Comparison of ENCODE assay signal across 8 cellular contexts in genomic region chr14:51651388-51652167, GRCh38. TPM values are rescaled to one million over a fixed set of nuclear protein-coding genes. Genes with fewer than 3 reads are reported as not detected.
DNase-seq lines count a peak whose midpoint lies in the region; ATAC-seq and TF ChIP-seq lines count a peak whose summit lies in the region.

TSS of gene FRMD6 (plus strand) at chr14:51651910. CDS start at chr14:51689837, 37,927 bp downstream.

- H3K9ac ChIP-seq in colonic mucosa (ENCODE audit: low read depth in 2 of 2, low read length in 2 of 2) = peak within 1 kb of the TSS; percentile 81 to 96

- CTCF ChIA-PET in AG04449 (lab: Yijun Ruan, JAX) = interaction anchor here (0.6 to 3.7 kb wide), 27 partner anchors 12 to 368 kb away, joined by 3 to 28 read pairs (median 4); no protein-coding TSS in a partner anchor

- POLR2A ChIA-PET in AG04449 (lab: Yijun Ruan, JAX) = interaction anchor here (0.6 to 3.2 kb wide), 22 partner anchors 8 to 368 kb away, joined by 3 to 14 read pairs (median 5); no protein-coding TSS in a partner anchor

- H3K27me3 ChIP-seq in colonic mucosa = peaks cover 8% of the 10 kb centered on the region

- ATAC-seq in GM18868 (IDR thresholded peaks at IDR 0.05; ENCODE audit: unreplicated experiment) = peak; percentile 77
- ATAC-seq in HG03108 (IDR thresholded peaks at IDR 0.05; ENCODE audit: unreplicated experiment) = peak; percentile 67

- peaks cover 4% of the 10 kb centered on the region for H3K4me1 ChIP-seq in colonic mucosa

- H3K4me3 ChIP-seq in AG04449 (ENCODE audit: low read depth, low read length) (peak within 1 kb of the TSS; percentile 83), colonic mucosa (peak within 1 kb of the TSS; percentile 84)

- DNase-seq in AG04449 (ENCODE audit: low read depth, low spot score) (no peak), NCI-H2227 treated with DMSO at 0.1 percent for 48 hours (lab: John Stamatoyannopoulos, UW) (peak; percentile 72), colonic mucosa (peak; percentile 86), left kidney (ENCODE audit: low read depth, low spot score) (peak; percentile 96)
- DNase-seq in activated CD4-positive, alpha-beta T cell treated with anti-CD3 and anti-CD28 coated beads for 4 hours = peak; percentile 69 to 74
- peak; percentile 79 for DNase-seq in stimulated activated CD4-positive, alpha-beta T cell treated with anti-CD3 and anti-CD28 coated beads, Interleukin-1b, Interleukin-23, amount 100 ng/mL, for 48 hours

- no peaks in the 10 kb centered on the region for H3K36me3 ChIP-seq in colonic mucosa

- no peaks in the 10 kb centered on the region for H3K9me3 ChIP-seq in colonic mucosa

- TF ChIP-seq CTCF in AG04449 (IDR thresholded peaks at IDR 0.05; ENCODE audit: insufficient read depth, low read length, missing control alignments) (peak; percentile 59), colonic mucosa (IDR thresholded peaks at IDR 0.05) (peak; percentile 64)

- peak within 1 kb of the TSS; percentile 79 for H3K27ac ChIP-seq in colonic mucosa

- intact Hi-C loops in colonic mucosa (cut with DNase I) = no loop called here

RNA-seq across cellular contexts. Expression of gene FRMD6, which starts in this region (rescaled TPM):
- total RNA-seq in colonic mucosa = 1 to 10 TPM; 2.7 to 9.5 TPM
